29 cellular contexts compared by ENCODE assay signal in the genomic region with DNA sequence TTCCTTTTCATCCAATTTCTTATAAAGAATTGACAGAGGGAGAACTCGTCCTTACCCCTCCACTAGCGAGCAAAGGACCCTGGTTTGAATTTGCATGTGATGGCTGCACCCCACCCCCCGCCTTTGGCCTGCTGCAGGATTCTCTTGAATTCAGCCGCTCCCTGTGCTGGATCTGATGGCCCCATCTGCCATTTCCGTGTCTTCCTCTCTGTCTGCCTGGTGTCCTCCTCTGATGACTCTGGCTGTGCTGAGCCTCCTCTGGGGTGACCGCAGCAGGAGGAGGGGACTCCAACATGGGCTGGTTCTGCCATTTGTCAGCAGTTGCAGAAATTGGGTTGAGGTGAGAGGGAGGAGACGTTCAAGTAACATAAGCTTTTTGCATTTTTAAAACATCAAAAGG.
DNase-seq lines count a peak whose midpoint lies in the region; ATAC-seq and TF ChIP-seq lines count a peak whose summit lies in the region.
"Had no signal": no experiment of that assay in that cellular context is flagged by ENCODE, and none has a peak within 500 bp of the region (broad histone marks: within the 10 kb centered on the region; RNA-seq: fewer than 3 reads in every experiment).

No MANE protein-coding gene starts in this region.

- DNase-seq in activated CD8-positive, alpha-beta memory T cell treated with anti-CD3 and anti-CD28 coated beads for 24 hours, result peak; percentile 47
- DNase-seq in activated CD8-positive, alpha-beta memory T cell treated with anti-CD3 and anti-CD28 coated beads, Interleukin-2, amount 50 U/mL, for 4 hours, result no peak
- peak; percentile 56 for DNase-seq in coronary artery (ENCODE audit: low spot score)
- peak; percentile 12 for DNase-seq in natural killer cell
- peak; percentile 25 to 55 for DNase-seq in suprapubic skin (ENCODE audit: low spot score in 2 of 2)
- no peak for DNase-seq in NCI-H2107 (lab: John Stamatoyannopoulos, UW)
- DNase-seq in hippocampal formation (lab: John Stamatoyannopoulos, UW), result no peak
- DNase-seq: activated CD4-positive, alpha-beta T cell treated with anti-CD3 and anti-CD28 coated beads, Interleukin-2, amount 10 ng/mL, durations not matched to agents 24 days and 14 days; anterior cingulate cortex; DMS153; effector memory CD4-positive, alpha-beta T cell; foreskin keratinocyte; mesendoderm; NCI-H1105 treated with DMSO at 0.1 percent for 48 hours; NCI-H2029 treated with DMSO at 0.1 percent for 48 hours; NCI-H226; SHP77 treated with DMSO at 0.1 percent for 48 hours; substantia nigra; SW 1271; T1000; WERI-Rb-1 had no signal

- peaks cover 0 to 3% of the 10 kb centered on the region in 2 donors for H3K27me3 Mint-ChIP-seq in natural killer cell (ENCODE audit: low read depth in 2 of 2)
- H3K27me3 Mint-ChIP-seq: activated naive CD8-positive, alpha-beta T cell had no signal

- WGBS in suprapubic skin, result 81% methylated on average over 7 of the region's 7 CpGs

- intact Hi-C loops in natural killer cell (cut with micrococcal nuclease), result no loop called here

- no peak for TF ChIP-seq EP300 in suprapubic skin (IDR thresholded peaks at IDR 0.05)

- H3K36me3 ChIP-seq in suprapubic skin, result no peaks in the 10 kb centered on the region
- H3K36me3 ChIP-seq: left lung, Peyer's patch, uterus, WERI-Rb-1 had no signal

- no peak overlapping the region for H3K4me3 Mint-ChIP-seq in natural killer cell
- H3K4me3 Mint-ChIP-seq: activated CD4-positive, alpha-beta T cell treated with anti-CD3 and anti-CD28 coated beads, Interleukin-2, amount 10 ng/mL, durations not matched to agents 24 days and 14 days; activated naive CD8-positive, alpha-beta T cell; CD8-positive, alpha-beta T cell had no signal

- no peaks in the 10 kb centered on the region for H3K9me3 Mint-ChIP-seq in natural killer cell
- H3K9me3 Mint-ChIP-seq: CD8-positive, alpha-beta T cell had no signal

- H3K4me3 ChIP-seq in coronary artery, result no peak overlapping the region
- no peak overlapping the region for H3K4me3 ChIP-seq in suprapubic skin
- H3K4me3 ChIP-seq: left lung, Peyer's patch, smooth muscle cell, uterus had no signal

- no peak for TF ChIP-seq POLR2A in suprapubic skin (IDR thresholded peaks at IDR 0.05)

- no peaks in the 10 kb centered on the region for H3K9me3 ChIP-seq in suprapubic skin
- H3K9me3 ChIP-seq: Peyer's patch, uterus had no signal

- peaks cover 12 to 14% of the 10 kb centered on the region in 2 donors for H3K4me1 Mint-ChIP-seq in natural killer cell
- H3K4me1 Mint-ChIP-seq: activated CD4-positive, alpha-beta T cell treated with anti-CD3 and anti-CD28 coated beads, Interleukin-2, amount 10 ng/mL, durations not matched to agents 24 days and 14 days had no signal

- H3K36me3 Mint-ChIP-seq in natural killer cell, result no peaks in the 10 kb centered on the region
- H3K36me3 Mint-ChIP-seq: activated naive CD8-positive, alpha-beta T cell; CD8-positive, alpha-beta T cell had no signal

- no peak overlapping the region for H3K27ac Mint-ChIP-seq in natural killer cell
- H3K27ac Mint-ChIP-seq: activated CD4-positive, alpha-beta T cell treated with anti-CD3 and anti-CD28 coated beads, Interleukin-2, amount 10 ng/mL, durations not matched to agents 24 days and 14 days; activated naive CD8-positive, alpha-beta T cell; activated T-helper 2 cell treated with anti-CD3 and anti-CD28 coated beads, Interferon-gamma antibody, Interleukin-2, Interleukin-4, amounts not matched to agents 10 μg/mL and 5 μg/mL and 100 μg/mL, durations not matched to agents 14 hours and 24 hours and 36 hours; CD8-positive, alpha-beta T cell had no signal

- peaks cover 6% of the 10 kb centered on the region for H3K27me3 ChIP-seq in suprapubic skin
- H3K27me3 ChIP-seq: foreskin keratinocyte, Peyer's patch, uterus had no signal

- H3K27ac ChIP-seq in coronary artery, result no peak overlapping the region
- H3K27ac ChIP-seq in suprapubic skin, result no peak overlapping the region
- H3K27ac ChIP-seq: foreskin keratinocyte, left lung, Peyer's patch, uterus, WERI-Rb-1 had no signal

- no peaks in the 10 kb centered on the region for H3K4me1 ChIP-seq in suprapubic skin
- H3K4me1 ChIP-seq: foreskin keratinocyte, left lung, Peyer's patch, uterus had no signal

- TF ChIP-seq CTCF in coronary artery (IDR thresholded peaks at IDR 0.05), result no peak
- TF ChIP-seq CTCF in natural killer cell (IDR thresholded peaks at IDR 0.05), result no peak
- no peak for TF ChIP-seq CTCF in suprapubic skin (IDR thresholded peaks at IDR 0.05)

- ATAC-seq in natural killer cell (peak in 1 of 3 donors; percentile 64), GM18867 (IDR thresholded peaks at IDR 0.05; ENCODE audit: unreplicated experiment) (no peak)
- ATAC-seq: CD8-positive, alpha-beta T cell; foreskin keratinocyte; left lung had no signal

Comparison
In these comparisons a context has a peak if more than half of its experiments do, and no peak if none do; other contexts are left out.
1. DNase-seq: peak in activated CD8-positive, alpha-beta memory T cell treated with anti-CD3 and anti-CD28 coated beads for 24 hours (single experiment), coronary artery (single experiment), natural killer cell (single experiment) and suprapubic skin (2 of 2); none in activated CD8-positive, alpha-beta memory T cell treated with anti-CD3 and anti-CD28 coated beads, Interleukin-2, amount 50 U/mL, for 4 hours (single experiment), NCI-H2107 (single experiment) and hippocampal formation (0 of 2).